ENCODE assay signal across 1 cellular context in the genomic region with DNA sequence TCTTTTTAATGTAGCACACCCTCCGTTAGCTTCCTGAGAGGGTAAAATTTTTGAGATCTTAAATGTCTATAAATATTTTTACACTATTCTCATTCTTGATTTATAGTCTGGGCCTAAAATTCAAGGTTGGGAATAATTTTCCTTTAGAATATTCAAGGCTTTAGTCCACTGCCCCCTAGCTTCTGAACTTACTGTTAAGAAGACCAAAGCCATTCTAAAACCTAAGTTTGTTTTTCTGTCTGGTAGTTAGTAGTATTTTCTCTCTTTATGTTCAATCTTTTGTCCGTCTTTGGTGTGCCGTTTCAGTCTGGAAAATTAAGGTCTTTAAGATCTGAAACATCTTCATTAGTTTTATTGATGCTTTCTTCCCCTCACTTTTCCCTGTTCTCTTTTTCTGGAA.
TF ChIP-seq lines count a peak whose summit lies in the region.

No MANE protein-coding gene starts in this region.

TF ChIP-seq in H1, 55 proteins besides CTCF, POLR2A, EP300 and RAD21:
- TF ChIP-seq, protein P1, sequence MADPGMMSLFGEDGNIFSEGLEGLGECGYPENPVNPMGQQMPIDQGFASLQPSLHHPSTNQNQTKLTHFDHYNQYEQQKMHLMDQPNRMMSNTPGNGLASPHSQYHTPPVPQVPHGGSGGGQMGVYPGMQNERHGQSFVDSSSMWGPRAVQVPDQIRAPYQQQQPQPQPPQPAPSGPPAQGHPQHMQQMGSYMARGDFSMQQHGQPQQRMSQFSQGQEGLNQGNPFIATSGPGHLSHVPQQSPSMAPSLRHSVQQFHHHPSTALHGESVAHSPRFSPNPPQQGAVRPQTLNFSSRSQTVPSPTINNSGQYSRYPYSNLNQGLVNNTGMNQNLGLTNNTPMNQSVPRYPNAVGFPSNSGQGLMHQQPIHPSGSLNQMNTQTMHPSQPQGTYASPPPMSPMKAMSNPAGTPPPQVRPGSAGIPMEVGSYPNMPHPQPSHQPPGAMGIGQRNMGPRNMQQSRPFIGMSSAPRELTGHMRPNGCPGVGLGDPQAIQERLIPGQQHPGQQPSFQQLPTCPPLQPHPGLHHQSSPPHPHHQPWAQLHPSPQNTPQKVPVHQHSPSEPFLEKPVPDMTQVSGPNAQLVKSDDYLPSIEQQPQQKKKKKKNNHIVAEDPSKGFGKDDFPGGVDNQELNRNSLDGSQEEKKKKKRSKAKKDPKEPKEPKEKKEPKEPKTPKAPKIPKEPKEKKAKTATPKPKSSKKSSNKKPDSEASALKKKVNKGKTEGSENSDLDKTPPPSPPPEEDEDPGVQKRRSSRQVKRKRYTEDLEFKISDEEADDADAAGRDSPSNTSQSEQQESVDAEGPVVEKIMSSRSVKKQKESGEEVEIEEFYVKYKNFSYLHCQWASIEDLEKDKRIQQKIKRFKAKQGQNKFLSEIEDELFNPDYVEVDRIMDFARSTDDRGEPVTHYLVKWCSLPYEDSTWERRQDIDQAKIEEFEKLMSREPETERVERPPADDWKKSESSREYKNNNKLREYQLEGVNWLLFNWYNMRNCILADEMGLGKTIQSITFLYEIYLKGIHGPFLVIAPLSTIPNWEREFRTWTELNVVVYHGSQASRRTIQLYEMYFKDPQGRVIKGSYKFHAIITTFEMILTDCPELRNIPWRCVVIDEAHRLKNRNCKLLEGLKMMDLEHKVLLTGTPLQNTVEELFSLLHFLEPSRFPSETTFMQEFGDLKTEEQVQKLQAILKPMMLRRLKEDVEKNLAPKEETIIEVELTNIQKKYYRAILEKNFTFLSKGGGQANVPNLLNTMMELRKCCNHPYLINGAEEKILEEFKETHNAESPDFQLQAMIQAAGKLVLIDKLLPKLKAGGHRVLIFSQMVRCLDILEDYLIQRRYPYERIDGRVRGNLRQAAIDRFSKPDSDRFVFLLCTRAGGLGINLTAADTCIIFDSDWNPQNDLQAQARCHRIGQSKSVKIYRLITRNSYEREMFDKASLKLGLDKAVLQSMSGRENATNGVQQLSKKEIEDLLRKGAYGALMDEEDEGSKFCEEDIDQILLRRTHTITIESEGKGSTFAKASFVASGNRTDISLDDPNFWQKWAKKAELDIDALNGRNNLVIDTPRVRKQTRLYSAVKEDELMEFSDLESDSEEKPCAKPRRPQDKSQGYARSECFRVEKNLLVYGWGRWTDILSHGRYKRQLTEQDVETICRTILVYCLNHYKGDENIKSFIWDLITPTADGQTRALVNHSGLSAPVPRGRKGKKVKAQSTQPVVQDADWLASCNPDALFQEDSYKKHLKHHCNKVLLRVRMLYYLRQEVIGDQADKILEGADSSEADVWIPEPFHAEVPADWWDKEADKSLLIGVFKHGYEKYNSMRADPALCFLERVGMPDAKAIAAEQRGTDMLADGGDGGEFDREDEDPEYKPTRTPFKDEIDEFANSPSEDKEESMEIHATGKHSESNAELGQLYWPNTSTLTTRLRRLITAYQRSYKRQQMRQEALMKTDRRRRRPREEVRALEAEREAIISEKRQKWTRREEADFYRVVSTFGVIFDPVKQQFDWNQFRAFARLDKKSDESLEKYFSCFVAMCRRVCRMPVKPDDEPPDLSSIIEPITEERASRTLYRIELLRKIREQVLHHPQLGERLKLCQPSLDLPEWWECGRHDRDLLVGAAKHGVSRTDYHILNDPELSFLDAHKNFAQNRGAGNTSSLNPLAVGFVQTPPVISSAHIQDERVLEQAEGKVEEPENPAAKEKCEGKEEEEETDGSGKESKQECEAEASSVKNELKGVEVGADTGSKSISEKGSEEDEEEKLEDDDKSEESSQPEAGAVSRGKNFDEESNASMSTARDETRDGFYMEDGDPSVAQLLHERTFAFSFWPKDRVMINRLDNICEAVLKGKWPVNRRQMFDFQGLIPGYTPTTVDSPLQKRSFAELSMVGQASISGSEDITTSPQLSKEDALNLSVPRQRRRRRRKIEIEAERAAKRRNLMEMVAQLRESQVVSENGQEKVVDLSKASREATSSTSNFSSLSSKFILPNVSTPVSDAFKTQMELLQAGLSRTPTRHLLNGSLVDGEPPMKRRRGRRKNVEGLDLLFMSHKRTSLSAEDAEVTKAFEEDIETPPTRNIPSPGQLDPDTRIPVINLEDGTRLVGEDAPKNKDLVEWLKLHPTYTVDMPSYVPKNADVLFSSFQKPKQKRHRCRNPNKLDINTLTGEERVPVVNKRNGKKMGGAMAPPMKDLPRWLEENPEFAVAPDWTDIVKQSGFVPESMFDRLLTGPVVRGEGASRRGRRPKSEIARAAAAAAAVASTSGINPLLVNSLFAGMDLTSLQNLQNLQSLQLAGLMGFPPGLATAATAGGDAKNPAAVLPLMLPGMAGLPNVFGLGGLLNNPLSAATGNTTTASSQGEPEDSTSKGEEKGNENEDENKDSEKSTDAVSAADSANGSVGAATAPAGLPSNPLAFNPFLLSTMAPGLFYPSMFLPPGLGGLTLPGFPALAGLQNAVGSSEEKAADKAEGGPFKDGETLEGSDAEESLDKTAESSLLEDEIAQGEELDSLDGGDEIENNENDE (IDR thresholded peaks at IDR 0.05; ENCODE audit: insufficient replicate concordance, low read length), result no peak
- TF ChIP-seq CBX5 (IDR thresholded peaks at IDR 0.05; ENCODE audit: low read depth, low read length), result no peak
- no peak for TF ChIP-seq JUN (IDR thresholded peaks at IDR 0.05; ENCODE audit: low read depth, low read length)
- TF ChIP-seq RBBP5 (IDR thresholded peaks at IDR 0.05; ENCODE audit: borderline replicate concordance, low read depth, low read length), result no peak
- no peak for TF ChIP-seq CHD1 (IDR thresholded peaks at IDR 0.05; ENCODE audit: low read depth, low read length)
- TF ChIP-seq TAF1 (IDR thresholded peaks at IDR 0.05; ENCODE audit: low read depth, low read length), result no peak
- TF ChIP-seq BRCA1 (IDR thresholded peaks at IDR 0.05; ENCODE audit: low read depth, low read length), result no peak
- no peak for TF ChIP-seq TBP (IDR thresholded peaks at IDR 0.05; ENCODE audit: low read depth, low read length)
- TF ChIP-seq NRF1 (IDR thresholded peaks at IDR 0.05; ENCODE audit: low read depth, low read length), result no peak
- TF ChIP-seq TCF12 (IDR thresholded peaks at IDR 0.05; ENCODE audit: low read depth, low read length), result no peak
- TF ChIP-seq ASH2L (IDR thresholded peaks at IDR 0.05; ENCODE audit: low read length), result no peak
- TF ChIP-seq POLR2AphosphoS5 (IDR thresholded peaks at IDR 0.05; ENCODE audit: low read depth, low read length), result no peak
- no peak for TF ChIP-seq EZH2 (IDR thresholded peaks at IDR 0.05; ENCODE audit: low read depth, low read length, severe bottlenecking)
- no peak for TF ChIP-seq SP4 (IDR thresholded peaks at IDR 0.05; ENCODE audit: low read length)
